Comparison of ENCODE assay signal across 1 cellular context in the genomic region with DNA sequence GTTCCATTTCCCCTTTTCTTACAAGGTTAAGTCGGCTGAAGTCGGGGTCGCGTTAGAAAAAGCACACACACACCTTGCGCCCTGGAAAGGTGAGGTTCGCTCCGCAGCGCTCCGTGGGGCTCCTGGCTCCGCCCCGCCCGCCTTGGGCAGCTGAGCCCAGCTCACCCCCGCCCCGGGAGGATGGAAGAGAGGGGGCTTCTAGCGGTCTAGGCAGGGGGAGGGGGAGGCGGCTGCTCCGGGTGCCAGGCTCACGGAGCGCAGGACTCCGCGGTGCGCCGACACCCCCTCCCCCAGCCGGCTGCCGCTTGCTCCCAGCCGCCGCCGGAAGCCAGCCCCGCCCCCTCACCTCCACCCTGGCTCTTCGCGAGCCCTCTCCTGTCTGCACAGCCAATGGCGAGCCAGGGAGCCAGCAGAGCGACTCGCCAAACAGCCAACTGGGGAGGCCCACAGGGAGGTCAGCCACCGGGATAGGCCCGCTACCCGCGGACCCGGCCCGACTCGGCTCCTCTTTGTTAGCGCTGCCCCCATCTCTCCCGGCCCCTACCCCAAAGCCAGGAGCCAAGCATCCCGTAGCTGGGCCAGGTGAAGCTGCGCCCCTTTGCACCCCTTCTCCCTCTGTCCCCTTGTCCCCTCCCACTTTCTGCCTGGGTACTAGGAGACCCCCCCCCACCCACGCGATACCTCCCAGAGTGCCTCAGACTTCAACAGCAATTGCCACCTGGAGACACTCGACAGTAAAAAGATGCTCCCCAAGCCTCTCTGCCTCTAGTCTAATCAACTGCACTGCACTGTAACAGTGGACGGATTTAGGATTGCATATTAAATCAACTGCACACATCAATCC.
TF ChIP-seq lines count a peak whose summit lies in the region.

No MANE protein-coding gene starts in this region.

TF ChIP-seq in K562, 482 proteins besides CTCF, POLR2A, EP300 and RAD21 (continued from another document and continues in another):
- TF ChIP-seq, protein P1, sequence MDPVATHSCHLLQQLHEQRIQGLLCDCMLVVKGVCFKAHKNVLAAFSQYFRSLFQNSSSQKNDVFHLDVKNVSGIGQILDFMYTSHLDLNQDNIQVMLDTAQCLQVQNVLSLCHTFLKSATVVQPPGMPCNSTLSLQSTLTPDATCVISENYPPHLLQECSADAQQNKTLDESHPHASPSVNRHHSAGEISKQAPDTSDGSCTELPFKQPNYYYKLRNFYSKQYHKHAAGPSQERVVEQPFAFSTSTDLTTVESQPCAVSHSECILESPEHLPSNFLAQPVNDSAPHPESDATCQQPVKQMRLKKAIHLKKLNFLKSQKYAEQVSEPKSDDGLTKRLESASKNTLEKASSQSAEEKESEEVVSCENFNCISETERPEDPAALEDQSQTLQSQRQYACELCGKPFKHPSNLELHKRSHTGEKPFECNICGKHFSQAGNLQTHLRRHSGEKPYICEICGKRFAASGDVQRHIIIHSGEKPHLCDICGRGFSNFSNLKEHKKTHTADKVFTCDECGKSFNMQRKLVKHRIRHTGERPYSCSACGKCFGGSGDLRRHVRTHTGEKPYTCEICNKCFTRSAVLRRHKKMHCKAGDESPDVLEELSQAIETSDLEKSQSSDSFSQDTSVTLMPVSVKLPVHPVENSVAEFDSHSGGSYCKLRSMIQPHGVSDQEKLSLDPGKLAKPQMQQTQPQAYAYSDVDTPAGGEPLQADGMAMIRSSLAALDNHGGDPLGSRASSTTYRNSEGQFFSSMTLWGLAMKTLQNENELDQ (CRISPR knock-in tag; IDR thresholded peaks at IDR 0.05; ENCODE audit: borderline replicate concordance) = no peak
- TF ChIP-seq MEIS2 (IDR thresholded peaks at IDR 0.05; ENCODE audit: partially characterized antibody) (peak; percentile 82), ARID2 (IDR thresholded peaks at IDR 0.05) (no peak), HIVEP1 (CRISPR knock-in tag; IDR thresholded peaks at IDR 0.05) (no peak), SP2 (IDR thresholded peaks at IDR 0.05; ENCODE audit: extremely low read depth, low read depth, low read length, poor library complexity, severe bottlenecking) (peak; percentile 92), SREBF1 (IDR thresholded peaks at IDR 0.05; ENCODE audit: borderline replicate concordance, low read depth, low read length) (no peak), TCF3 (CRISPR knock-in tag; IDR thresholded peaks at IDR 0.05) (no peak), PML (IDR thresholded peaks at IDR 0.05; ENCODE audit: low read length) (no peak), MCM5 (IDR thresholded peaks at IDR 0.05; ENCODE audit: low read depth) (no peak), CCNT2 (IDR thresholded peaks at IDR 0.05; ENCODE audit: borderline replicate concordance, extremely low read depth, insufficient read length, low read depth, low read length) (peak; percentile 90), RFX5 (IDR thresholded peaks at IDR 0.05; ENCODE audit: low read depth, low read length) (no peak), CHD4 (IDR thresholded peaks at IDR 0.05; ENCODE audit: insufficient read depth, insufficient replicate concordance, low read depth, low read length, poor library complexity, severe bottlenecking) (no peak), SRF (CRISPR knock-in tag; IDR thresholded peaks at IDR 0.05) (peak in 1 of 2 experiments; percentile 53; a peak in 2 of 4 replicates), LEF1 (IDR thresholded peaks at IDR 0.05) (no peak), SRSF9 (IDR thresholded peaks at IDR 0.05; ENCODE audit: borderline replicate concordance, low read depth, low read length) (no peak), TBP (optimal IDR thresholded peaks at IDR 0.05; ENCODE audit: low read depth, low read length) (no peak), NRF1 (conservative IDR thresholded peaks at IDR 0.05 in 1 of 2, IDR thresholded peaks at IDR 0.05 in 1 of 2) (peak; percentile 60 to 64), HMG20B (CRISPR knock-in tag; IDR thresholded peaks at IDR 0.05) (no peak), RBFOX2 (IDR thresholded peaks at IDR 0.05; ENCODE audit: low read depth, low read length) (peak; percentile 72), ZNF57 (CRISPR knock-in tag; IDR thresholded peaks at IDR 0.05) (no peak), RFX7 (CRISPR knock-in tag; IDR thresholded peaks at IDR 0.05) (no peak), COPS2 (conservative IDR thresholded peaks at IDR 0.05) (no peak), TAF1 (IDR thresholded peaks at IDR 0.05; ENCODE audit: control insufficient read depth, extremely low read depth, insufficient read depth, low read length, severe bottlenecking) (peak; percentile 51)
- TF ChIP-seq, protein P2, sequence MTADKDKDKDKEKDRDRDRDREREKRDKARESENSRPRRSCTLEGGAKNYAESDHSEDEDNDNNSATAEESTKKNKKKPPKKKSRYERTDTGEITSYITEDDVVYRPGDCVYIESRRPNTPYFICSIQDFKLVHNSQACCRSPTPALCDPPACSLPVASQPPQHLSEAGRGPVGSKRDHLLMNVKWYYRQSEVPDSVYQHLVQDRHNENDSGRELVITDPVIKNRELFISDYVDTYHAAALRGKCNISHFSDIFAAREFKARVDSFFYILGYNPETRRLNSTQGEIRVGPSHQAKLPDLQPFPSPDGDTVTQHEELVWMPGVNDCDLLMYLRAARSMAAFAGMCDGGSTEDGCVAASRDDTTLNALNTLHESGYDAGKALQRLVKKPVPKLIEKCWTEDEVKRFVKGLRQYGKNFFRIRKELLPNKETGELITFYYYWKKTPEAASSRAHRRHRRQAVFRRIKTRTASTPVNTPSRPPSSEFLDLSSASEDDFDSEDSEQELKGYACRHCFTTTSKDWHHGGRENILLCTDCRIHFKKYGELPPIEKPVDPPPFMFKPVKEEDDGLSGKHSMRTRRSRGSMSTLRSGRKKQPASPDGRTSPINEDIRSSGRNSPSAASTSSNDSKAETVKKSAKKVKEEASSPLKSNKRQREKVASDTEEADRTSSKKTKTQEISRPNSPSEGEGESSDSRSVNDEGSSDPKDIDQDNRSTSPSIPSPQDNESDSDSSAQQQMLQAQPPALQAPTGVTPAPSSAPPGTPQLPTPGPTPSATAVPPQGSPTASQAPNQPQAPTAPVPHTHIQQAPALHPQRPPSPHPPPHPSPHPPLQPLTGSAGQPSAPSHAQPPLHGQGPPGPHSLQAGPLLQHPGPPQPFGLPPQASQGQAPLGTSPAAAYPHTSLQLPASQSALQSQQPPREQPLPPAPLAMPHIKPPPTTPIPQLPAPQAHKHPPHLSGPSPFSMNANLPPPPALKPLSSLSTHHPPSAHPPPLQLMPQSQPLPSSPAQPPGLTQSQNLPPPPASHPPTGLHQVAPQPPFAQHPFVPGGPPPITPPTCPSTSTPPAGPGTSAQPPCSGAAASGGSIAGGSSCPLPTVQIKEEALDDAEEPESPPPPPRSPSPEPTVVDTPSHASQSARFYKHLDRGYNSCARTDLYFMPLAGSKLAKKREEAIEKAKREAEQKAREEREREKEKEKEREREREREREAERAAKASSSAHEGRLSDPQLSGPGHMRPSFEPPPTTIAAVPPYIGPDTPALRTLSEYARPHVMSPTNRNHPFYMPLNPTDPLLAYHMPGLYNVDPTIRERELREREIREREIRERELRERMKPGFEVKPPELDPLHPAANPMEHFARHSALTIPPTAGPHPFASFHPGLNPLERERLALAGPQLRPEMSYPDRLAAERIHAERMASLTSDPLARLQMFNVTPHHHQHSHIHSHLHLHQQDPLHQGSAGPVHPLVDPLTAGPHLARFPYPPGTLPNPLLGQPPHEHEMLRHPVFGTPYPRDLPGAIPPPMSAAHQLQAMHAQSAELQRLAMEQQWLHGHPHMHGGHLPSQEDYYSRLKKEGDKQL (CRISPR knock-in tag; IDR thresholded peaks at IDR 0.05; ENCODE audit: borderline replicate concordance) = no peak
- TF ChIP-seq, protein P3, sequence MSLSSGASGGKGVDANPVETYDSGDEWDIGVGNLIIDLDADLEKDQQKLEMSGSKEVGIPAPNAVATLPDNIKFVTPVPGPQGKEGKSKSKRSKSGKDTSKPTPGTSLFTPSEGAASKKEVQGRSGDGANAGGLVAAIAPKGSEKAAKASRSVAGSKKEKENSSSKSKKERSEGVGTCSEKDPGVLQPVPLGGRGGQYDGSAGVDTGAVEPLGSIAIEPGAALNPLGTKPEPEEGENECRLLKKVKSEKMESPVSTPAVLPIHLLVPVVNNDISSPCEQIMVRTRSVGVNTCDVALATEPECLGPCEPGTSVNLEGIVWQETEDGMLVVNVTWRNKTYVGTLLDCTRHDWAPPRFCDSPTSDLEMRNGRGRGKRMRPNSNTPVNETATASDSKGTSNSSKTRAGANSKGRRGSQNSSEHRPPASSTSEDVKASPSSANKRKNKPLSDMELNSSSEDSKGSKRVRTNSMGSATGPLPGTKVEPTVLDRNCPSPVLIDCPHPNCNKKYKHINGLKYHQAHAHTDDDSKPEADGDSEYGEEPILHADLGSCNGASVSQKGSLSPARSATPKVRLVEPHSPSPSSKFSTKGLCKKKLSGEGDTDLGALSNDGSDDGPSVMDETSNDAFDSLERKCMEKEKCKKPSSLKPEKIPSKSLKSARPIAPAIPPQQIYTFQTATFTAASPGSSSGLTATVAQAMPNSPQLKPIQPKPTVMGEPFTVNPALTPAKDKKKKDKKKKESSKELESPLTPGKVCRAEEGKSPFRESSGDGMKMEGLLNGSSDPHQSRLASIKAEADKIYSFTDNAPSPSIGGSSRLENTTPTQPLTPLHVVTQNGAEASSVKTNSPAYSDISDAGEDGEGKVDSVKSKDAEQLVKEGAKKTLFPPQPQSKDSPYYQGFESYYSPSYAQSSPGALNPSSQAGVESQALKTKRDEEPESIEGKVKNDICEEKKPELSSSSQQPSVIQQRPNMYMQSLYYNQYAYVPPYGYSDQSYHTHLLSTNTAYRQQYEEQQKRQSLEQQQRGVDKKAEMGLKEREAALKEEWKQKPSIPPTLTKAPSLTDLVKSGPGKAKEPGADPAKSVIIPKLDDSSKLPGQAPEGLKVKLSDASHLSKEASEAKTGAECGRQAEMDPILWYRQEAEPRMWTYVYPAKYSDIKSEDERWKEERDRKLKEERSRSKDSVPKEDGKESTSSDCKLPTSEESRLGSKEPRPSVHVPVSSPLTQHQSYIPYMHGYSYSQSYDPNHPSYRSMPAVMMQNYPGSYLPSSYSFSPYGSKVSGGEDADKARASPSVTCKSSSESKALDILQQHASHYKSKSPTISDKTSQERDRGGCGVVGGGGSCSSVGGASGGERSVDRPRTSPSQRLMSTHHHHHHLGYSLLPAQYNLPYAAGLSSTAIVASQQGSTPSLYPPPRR (CRISPR knock-in tag; IDR thresholded peaks at IDR 0.05; ENCODE audit: borderline replicate concordance) = no peak
- TF ChIP-seq, protein P4, sequence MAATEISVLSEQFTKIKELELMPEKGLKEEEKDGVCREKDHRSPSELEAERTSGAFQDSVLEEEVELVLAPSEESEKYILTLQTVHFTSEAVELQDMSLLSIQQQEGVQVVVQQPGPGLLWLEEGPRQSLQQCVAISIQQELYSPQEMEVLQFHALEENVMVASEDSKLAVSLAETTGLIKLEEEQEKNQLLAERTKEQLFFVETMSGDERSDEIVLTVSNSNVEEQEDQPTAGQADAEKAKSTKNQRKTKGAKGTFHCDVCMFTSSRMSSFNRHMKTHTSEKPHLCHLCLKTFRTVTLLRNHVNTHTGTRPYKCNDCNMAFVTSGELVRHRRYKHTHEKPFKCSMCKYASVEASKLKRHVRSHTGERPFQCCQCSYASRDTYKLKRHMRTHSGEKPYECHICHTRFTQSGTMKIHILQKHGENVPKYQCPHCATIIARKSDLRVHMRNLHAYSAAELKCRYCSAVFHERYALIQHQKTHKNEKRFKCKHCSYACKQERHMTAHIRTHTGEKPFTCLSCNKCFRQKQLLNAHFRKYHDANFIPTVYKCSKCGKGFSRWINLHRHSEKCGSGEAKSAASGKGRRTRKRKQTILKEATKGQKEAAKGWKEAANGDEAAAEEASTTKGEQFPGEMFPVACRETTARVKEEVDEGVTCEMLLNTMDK (IDR thresholded peaks at IDR 0.05; ENCODE audit: borderline replicate concordance, insufficient read depth, low read depth, low read length, poor library complexity, severe bottlenecking) = no peak
- TF ChIP-seq, protein P5, sequence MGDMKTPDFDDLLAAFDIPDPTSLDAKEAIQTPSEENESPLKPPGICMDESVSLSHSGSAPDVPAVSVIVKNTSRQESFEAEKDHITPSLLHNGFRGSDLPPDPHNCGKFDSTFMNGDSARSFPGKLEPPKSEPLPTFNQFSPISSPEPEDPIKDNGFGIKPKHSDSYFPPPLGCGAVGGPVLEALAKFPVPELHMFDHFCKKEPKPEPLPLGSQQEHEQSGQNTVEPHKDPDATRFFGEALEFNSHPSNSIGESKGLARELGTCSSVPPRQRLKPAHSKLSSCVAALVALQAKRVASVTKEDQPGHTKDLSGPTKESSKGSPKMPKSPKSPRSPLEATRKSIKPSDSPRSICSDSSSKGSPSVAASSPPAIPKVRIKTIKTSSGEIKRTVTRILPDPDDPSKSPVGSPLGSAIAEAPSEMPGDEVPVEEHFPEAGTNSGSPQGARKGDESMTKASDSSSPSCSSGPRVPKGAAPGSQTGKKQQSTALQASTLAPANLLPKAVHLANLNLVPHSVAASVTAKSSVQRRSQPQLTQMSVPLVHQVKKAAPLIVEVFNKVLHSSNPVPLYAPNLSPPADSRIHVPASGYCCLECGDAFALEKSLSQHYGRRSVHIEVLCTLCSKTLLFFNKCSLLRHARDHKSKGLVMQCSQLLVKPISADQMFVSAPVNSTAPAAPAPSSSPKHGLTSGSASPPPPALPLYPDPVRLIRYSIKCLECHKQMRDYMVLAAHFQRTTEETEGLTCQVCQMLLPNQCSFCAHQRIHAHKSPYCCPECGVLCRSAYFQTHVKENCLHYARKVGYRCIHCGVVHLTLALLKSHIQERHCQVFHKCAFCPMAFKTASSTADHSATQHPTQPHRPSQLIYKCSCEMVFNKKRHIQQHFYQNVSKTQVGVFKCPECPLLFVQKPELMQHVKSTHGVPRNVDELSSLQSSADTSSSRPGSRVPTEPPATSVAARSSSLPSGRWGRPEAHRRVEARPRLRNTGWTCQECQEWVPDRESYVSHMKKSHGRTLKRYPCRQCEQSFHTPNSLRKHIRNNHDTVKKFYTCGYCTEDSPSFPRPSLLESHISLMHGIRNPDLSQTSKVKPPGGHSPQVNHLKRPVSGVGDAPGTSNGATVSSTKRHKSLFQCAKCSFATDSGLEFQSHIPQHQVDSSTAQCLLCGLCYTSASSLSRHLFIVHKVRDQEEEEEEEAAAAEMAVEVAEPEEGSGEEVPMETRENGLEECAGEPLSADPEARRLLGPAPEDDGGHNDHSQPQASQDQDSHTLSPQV (IDR thresholded peaks at IDR 0.05) = no peak
- TF ChIP-seq, protein P6, sequence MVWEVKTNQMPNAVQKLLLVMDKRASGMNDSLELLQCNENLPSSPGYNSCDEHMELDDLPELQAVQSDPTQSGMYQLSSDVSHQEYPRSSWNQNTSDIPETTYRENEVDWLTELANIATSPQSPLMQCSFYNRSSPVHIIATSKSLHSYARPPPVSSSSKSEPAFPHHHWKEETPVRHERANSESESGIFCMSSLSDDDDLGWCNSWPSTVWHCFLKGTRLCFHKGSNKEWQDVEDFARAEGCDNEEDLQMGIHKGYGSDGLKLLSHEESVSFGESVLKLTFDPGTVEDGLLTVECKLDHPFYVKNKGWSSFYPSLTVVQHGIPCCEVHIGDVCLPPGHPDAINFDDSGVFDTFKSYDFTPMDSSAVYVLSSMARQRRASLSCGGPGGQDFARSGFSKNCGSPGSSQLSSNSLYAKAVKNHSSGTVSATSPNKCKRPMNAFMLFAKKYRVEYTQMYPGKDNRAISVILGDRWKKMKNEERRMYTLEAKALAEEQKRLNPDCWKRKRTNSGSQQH (CRISPR knock-in tag; IDR thresholded peaks at IDR 0.05) = 0 out of 2 replicates have a peak, but pooled peaks have one; percentile 6
- TF ChIP-seq, protein P7, sequence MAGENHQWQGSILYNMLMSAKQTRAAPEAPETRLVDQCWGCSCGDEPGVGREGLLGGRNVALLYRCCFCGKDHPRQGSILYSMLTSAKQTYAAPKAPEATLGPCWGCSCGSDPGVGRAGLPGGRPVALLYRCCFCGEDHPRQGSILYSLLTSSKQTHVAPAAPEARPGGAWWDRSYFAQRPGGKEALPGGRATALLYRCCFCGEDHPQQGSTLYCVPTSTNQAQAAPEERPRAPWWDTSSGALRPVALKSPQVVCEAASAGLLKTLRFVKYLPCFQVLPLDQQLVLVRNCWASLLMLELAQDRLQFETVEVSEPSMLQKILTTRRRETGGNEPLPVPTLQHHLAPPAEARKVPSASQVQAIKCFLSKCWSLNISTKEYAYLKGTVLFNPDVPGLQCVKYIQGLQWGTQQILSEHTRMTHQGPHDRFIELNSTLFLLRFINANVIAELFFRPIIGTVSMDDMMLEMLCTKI (IDR thresholded peaks at IDR 0.05; ENCODE audit: partially characterized antibody) = no peak
